ENCODE assay signal across 11 cellular contexts in the genomic region with DNA sequence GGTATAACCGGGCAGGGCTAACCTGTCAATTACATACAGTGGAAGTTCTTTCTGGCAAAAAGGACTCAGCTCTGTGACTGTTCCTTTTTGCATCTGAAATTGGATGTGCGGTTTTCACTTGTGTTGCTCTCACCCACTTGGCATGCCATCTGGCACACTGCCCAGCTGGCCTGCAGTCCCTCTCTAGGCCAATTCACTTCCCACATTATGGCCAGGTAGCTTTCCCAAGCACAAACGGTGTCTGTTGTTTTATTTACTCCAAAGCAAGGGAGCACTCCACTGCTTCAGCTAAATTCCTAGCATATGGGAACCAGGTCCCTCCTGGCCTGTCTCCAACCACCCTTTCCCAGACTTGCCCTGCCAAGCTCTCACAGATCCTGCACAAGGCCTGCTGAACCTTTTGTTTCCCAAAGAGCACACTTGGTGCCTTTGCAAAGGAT.
DNase-seq lines count a peak whose midpoint lies in the region; TF ChIP-seq lines count a peak whose summit lies in the region.
"Had no signal": no experiment of that assay in that cellular context is flagged by ENCODE, and none has a peak within 500 bp of the region (broad histone marks: within the 10 kb centered on the region; RNA-seq: fewer than 3 reads in every experiment).

No MANE protein-coding gene starts in this region.

- no peak overlapping the region for H3T11ph ChIP-seq in H9 (ENCODE audit: low read length)

- H3K9me3 ChIP-seq in H9 (ENCODE audit: control insufficient read depth, low read depth, low read length) (no peaks in the 10 kb centered on the region), endodermal cell (ENCODE audit: control insufficient read depth, low read length) (no peaks in the 10 kb centered on the region), neural progenitor cell (ENCODE audit: low read depth) (no peaks in the 10 kb centered on the region), WERI-Rb-1 (ENCODE audit: severe bottlenecking) (no peaks in the 10 kb centered on the region)

- H3K27ac Mint-ChIP-seq in H9 (peak overlapping the region in 2 of 3 experiments; percentile 68 to 69; a peak in 3 of 7 replicates), endodermal cell (peak overlapping the region; percentile 88), neural progenitor cell (no peak overlapping the region)

- H3K56ac ChIP-seq in H9 (ENCODE audit: insufficient read length, low read depth, low read length), result no peak overlapping the region

- no peak overlapping the region for H3K18ac ChIP-seq in H9 (ENCODE audit: insufficient read length, low read depth, low read length)

- DNase-seq in H9 (peak; percentile 66), NCI-H510A treated with DMSO at 0.1 percent for 48 hours (lab: John Stamatoyannopoulos, UW) (peak; percentile 50), endodermal cell (peak; percentile 77), neural progenitor cell (ENCODE audit: low spot score) (no peak), WERI-Rb-1 (no peak), hippocampal formation (lab: John Stamatoyannopoulos, UW) (no peak), NOMO-1 (lab: John Stamatoyannopoulos, UW; ENCODE audit: unreplicated experiment in 2 of 2) (no peak), GDM1 (lab: John Stamatoyannopoulos, UW) (no peak)
- DNase-seq: T-helper 1 cell had no signal

- H4K5ac ChIP-seq in H9 (ENCODE audit: insufficient read length, low read depth, low read length), result no peak overlapping the region

- no peaks in the 10 kb centered on the region for H3K79me1 ChIP-seq in H9 (ENCODE audit: insufficient read depth, low read depth, low read length, poor library complexity, severe bottlenecking)

- no peak overlapping the region for H3K4me3 ChIP-seq in endodermal cell (ENCODE audit: low read length)
- no peak overlapping the region for H3K4me3 ChIP-seq in neural progenitor cell
- H3K4me3 ChIP-seq in WERI-Rb-1 (ENCODE audit: low read depth, low read length), result no peak overlapping the region
- H3K4me3 ChIP-seq: cardiac muscle cell, GM12878 had no signal

- H3K4ac ChIP-seq in H9 (ENCODE audit: low read depth, low read length), result no peak overlapping the region

- no peaks in the 10 kb centered on the region for H3K23me2 ChIP-seq in H9 (ENCODE audit: insufficient read length, low read depth, low read length, poor library complexity, severe bottlenecking)

- H3F3A ChIP-seq in neural progenitor cell (ENCODE audit: low read depth), result peaks cover 69% of the 10 kb centered on the region

- H2BK20ac ChIP-seq in H9 (ENCODE audit: low read depth, low read length, poor library complexity, severe bottlenecking), result no peak overlapping the region

- H3K4me2 ChIP-seq in H9 (ENCODE audit: insufficient read depth, insufficient read length, low read length) (no peak overlapping the region), neural progenitor cell (no peak overlapping the region)

- H3K4me1 Mint-ChIP-seq in H9 (peaks cover 64 to 82% of the 10 kb centered on the region in 2 experiments), endodermal cell (peaks cover 85% of the 10 kb centered on the region), neural progenitor cell (peaks cover 49% of the 10 kb centered on the region)

- H3K27ac ChIP-seq in H9 (ENCODE audit: insufficient read length, low read depth, low read length) (no peak overlapping the region), endodermal cell (ENCODE audit: low read depth, low read length) (no peak overlapping the region), neural progenitor cell (peak overlapping the region; percentile 85), WERI-Rb-1 (no peak overlapping the region)
- H3K27ac ChIP-seq: cardiac muscle cell had no signal

- no peak overlapping the region for H4K8ac ChIP-seq in H9 (replicated peaks; ENCODE audit: insufficient read length, low read depth, low read length)

- H3K14ac ChIP-seq in H9 (ENCODE audit: insufficient read depth, low read length), result no peak overlapping the region

- no peak overlapping the region for H2BK12ac ChIP-seq in H9 (ENCODE audit: insufficient read length, low read depth, low read length)

- H3K36me3 ChIP-seq in endodermal cell (ENCODE audit: control insufficient read depth, insufficient read depth, low read length), result peaks cover 15% of the 10 kb centered on the region
- no peaks in the 10 kb centered on the region for H3K36me3 ChIP-seq in neural progenitor cell
- peaks cover 8% of the 10 kb centered on the region for H3K36me3 ChIP-seq in WERI-Rb-1

- peaks cover 20 to 34% (median 25%) of the 10 kb centered on the region in 3 experiments; a peak in 6 of 7 replicates for H3K36me3 Mint-ChIP-seq in H9 (ENCODE audit: insufficient read depth in 1 of 3, low read depth in 3 of 3)
- peaks cover 26% of the 10 kb centered on the region for H3K36me3 Mint-ChIP-seq in endodermal cell (ENCODE audit: low read depth)
- H3K36me3 Mint-ChIP-seq in neural progenitor cell, result peaks cover 25% of the 10 kb centered on the region

- no peak overlapping the region for H2AFZ ChIP-seq in H9 (ENCODE audit: low read length)
- no peak overlapping the region for H2AFZ ChIP-seq in neural progenitor cell (replicated peaks)

- H4K20me1 ChIP-seq in H9 (ENCODE audit: control insufficient read depth, insufficient read depth, insufficient read length) (no peaks in the 10 kb centered on the region), neural progenitor cell (ENCODE audit: low read depth) (peaks cover 13% of the 10 kb centered on the region)

- H4K91ac ChIP-seq in H9 (ENCODE audit: insufficient read length, low read depth, low read length), result no peak overlapping the region

- H3K79me2 ChIP-seq in H9 (ENCODE audit: insufficient read depth, low read length), result no peaks in the 10 kb centered on the region
- H3K79me2 ChIP-seq in neural progenitor cell (ENCODE audit: low read depth), result no peaks in the 10 kb centered on the region

- H2AK5ac ChIP-seq in H9 (ENCODE audit: insufficient read length, low read length), result no peak overlapping the region

- H3K9ac ChIP-seq in H9 (ENCODE audit: extremely low read depth, insufficient read length, low read length) (no peak overlapping the region), endodermal cell (ENCODE audit: extremely low read depth, low read length, poor library complexity, severe bottlenecking) (no peak overlapping the region), neural progenitor cell (no peak overlapping the region)

- no peak overlapping the region for H3K4me3 Mint-ChIP-seq in H9
- no peak overlapping the region for H3K4me3 Mint-ChIP-seq in endodermal cell
- H3K4me3 Mint-ChIP-seq in neural progenitor cell, result no peak overlapping the region

- no peak overlapping the region for H2BK120ac ChIP-seq in H9 (ENCODE audit: low read depth, low read length, poor library complexity, severe bottlenecking)

- H3K9me3 Mint-ChIP-seq in H9, result no peaks in the 10 kb centered on the region; a peak in 1 of 5 replicates
- no peaks in the 10 kb centered on the region for H3K9me3 Mint-ChIP-seq in endodermal cell
- H3K9me3 Mint-ChIP-seq in neural progenitor cell, result no peaks in the 10 kb centered on the region

- peaks cover 5% of the 10 kb centered on the region for H3K4me1 ChIP-seq in H9 (ENCODE audit: insufficient read depth, low read length)
- H3K4me1 ChIP-seq in endodermal cell (ENCODE audit: control insufficient read depth, insufficient read depth, low read length), result peaks cover 16% of the 10 kb centered on the region
- H3K4me1 ChIP-seq in neural progenitor cell, result peaks cover 77% of the 10 kb centered on the region

- H3K23ac ChIP-seq in H9 (ENCODE audit: insufficient read length, low read depth, low read length), result no peak overlapping the region

- H3K27me3 Mint-ChIP-seq in H9 (ENCODE audit: low read depth), result peaks cover 35% of the 10 kb centered on the region
- no peaks in the 10 kb centered on the region for H3K27me3 Mint-ChIP-seq in endodermal cell (ENCODE audit: insufficient read depth)
- H3K27me3 Mint-ChIP-seq in neural progenitor cell (ENCODE audit: insufficient read depth, low read depth), result peaks cover 3% of the 10 kb centered on the region

- no CpG with 5 or more reads among the region's 3 CpGs for WGBS in H9 (ENCODE audit: extremely low coverage, insufficient read length, low lambda C conversion rate)
- 82 to 85% methylated on average over 2 to 3 of the region's 3 CpGs for WGBS in endodermal cell (ENCODE audit: insufficient coverage in 1 of 2, insufficient read length in 1 of 2), 2 experiments

- H2BK5ac ChIP-seq in H9 (ENCODE audit: insufficient read length, low read length), result no peak overlapping the region

- no peak overlapping the region for H2BK15ac ChIP-seq in H9 (ENCODE audit: low read depth, low read length)

- TF ChIP-seq CTCF in H9 (conservative IDR thresholded peaks at IDR 0.05) (no peak), endodermal cell (conservative IDR thresholded peaks at IDR 0.05) (no peak), neural progenitor cell (IDR thresholded peaks at IDR 0.05) (no peak), WERI-Rb-1 (IDR thresholded peaks at IDR 0.05; ENCODE audit: low read depth, low read length) (no peak)

- H3K27me3 ChIP-seq in H9 (ENCODE audit: insufficient read depth, low read length), result 0 out of 2 replicates have a peak, but pooled peaks cover 2% of the 10 kb centered on the region
- H3K27me3 ChIP-seq in endodermal cell (ENCODE audit: control insufficient read depth, insufficient read depth, low read length, poor library complexity, severe bottlenecking), result no peaks in the 10 kb centered on the region
- no peaks in the 10 kb centered on the region for H3K27me3 ChIP-seq in neural progenitor cell
- H3K27me3 ChIP-seq in WERI-Rb-1 (ENCODE audit: insufficient read depth, low read depth, severe bottlenecking), result no peaks in the 10 kb centered on the region
- H3K27me3 ChIP-seq: cardiac muscle cell had no signal

Comparison
In these comparisons a context has a peak if more than half of its experiments do, and no peak if none do; other contexts are left out.
1. DNase-seq: peak in H9 (single experiment), NCI-H510A treated with DMSO at 0.1 percent for 48 hours (single experiment) and endodermal cell (single experiment); none in neural progenitor cell (single experiment), WERI-Rb-1 (single experiment), hippocampal formation (0 of 2), NOMO-1 (0 of 2) and GDM1 (single experiment).